In the genomic region with DNA sequence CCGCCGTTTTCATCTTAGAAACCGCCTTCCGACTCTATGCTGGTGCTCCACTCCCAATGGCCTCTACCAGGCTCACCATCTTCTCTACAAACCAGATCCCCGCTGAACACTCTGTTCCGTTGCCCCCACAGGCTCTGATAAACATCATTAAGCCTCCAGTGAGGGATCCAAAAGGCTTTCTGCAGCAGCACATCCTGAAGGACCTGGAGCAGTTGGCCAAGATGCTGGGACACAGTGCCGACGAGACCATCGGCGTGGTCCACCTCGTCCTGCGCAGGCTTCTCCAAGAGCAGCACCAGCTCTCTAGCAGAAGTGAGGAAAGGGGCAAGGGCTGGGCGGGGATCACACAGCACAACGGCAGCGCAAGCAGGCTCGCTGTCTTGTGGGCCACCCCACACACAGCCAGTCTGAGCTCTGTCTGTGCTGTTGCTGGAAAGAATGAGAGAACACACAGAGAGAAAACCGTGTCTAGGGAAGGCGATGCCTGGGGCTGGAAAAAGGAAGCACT, we compare ENCODE assay signal across 16 cellular contexts. TPM values are rescaled to one million over a fixed set of nuclear protein-coding genes. Genes with fewer than 3 reads are reported as not detected.
DNase-seq lines count a peak whose midpoint lies in the region; ATAC-seq, FAIRE-seq and TF ChIP-seq lines count a peak whose summit lies in the region.
"Had no signal": no experiment of that assay in that cellular context is flagged by ENCODE, and none has a peak within 500 bp of the region (broad histone marks: within the 10 kb centered on the region; RNA-seq: fewer than 3 reads in every experiment).

No MANE protein-coding gene starts in this region.

- no peaks in the 10 kb centered on the region for H3K79me2 ChIP-seq in astrocyte (ENCODE audit: insufficient read depth, low read length)

- H3K9me3 Mint-ChIP-seq in activated T-cell treated with anti-CD3 and anti-CD28 coated beads, Interleukin-2, amount 50 U/mL, for 24 hours, result no peaks in the 10 kb centered on the region
- no peaks in the 10 kb centered on the region for H3K9me3 Mint-ChIP-seq in astrocyte (ENCODE audit: unreplicated experiment)
- no peaks in the 10 kb centered on the region for H3K9me3 Mint-ChIP-seq in progenitor cell of endocrine pancreas (ENCODE audit: low read depth)

- peak overlapping the region; percentile 46 for H3K27ac Mint-ChIP-seq in activated T-cell treated with anti-CD3 and anti-CD28 coated beads, Interleukin-2, amount 50 U/mL, for 24 hours
- H3K27ac Mint-ChIP-seq in astrocyte (ENCODE audit: unreplicated experiment), result peak overlapping the region; percentile 64
- peak overlapping the region; percentile 15 for H3K27ac Mint-ChIP-seq in progenitor cell of endocrine pancreas

- no peaks in the 10 kb centered on the region for H3K27me3 Mint-ChIP-seq in activated T-cell treated with anti-CD3 and anti-CD28 coated beads, Interleukin-2, amount 50 U/mL, for 24 hours
- H3K27me3 Mint-ChIP-seq in astrocyte (ENCODE audit: low read depth, unreplicated experiment) (no peaks in the 10 kb centered on the region), progenitor cell of endocrine pancreas (no peaks in the 10 kb centered on the region)

- H3K4me1 Mint-ChIP-seq in activated T-cell treated with anti-CD3 and anti-CD28 coated beads, Interleukin-2, amount 50 U/mL, for 24 hours (ENCODE audit: low read depth), result no peaks in the 10 kb centered on the region
- H3K4me1 Mint-ChIP-seq in astrocyte (ENCODE audit: low read depth, unreplicated experiment) (no peaks in the 10 kb centered on the region), progenitor cell of endocrine pancreas (ENCODE audit: low read depth) (no peaks in the 10 kb centered on the region)

- FAIRE-seq in astrocyte (lab: Jason Lieb, UNC), result no peak

- H3K27ac ChIP-seq in astrocyte (ENCODE audit: low read depth, low read length), result no peak overlapping the region
- H3K27ac ChIP-seq: Peyer's patch had no signal

- no peak for ATAC-seq in HG02852 (IDR thresholded peaks at IDR 0.05; ENCODE audit: unreplicated experiment)

- no peaks in the 10 kb centered on the region for H3K9me3 ChIP-seq in astrocyte (ENCODE audit: insufficient read depth, low read depth, low read length)
- H3K9me3 ChIP-seq: Peyer's patch had no signal

- H2AFZ ChIP-seq in astrocyte (ENCODE audit: low read depth, low read length), result no peak overlapping the region

- peak; percentile 26 for DNase-seq in activated T-cell treated with anti-CD3 and anti-CD28 coated beads, Interleukin-2, amount 50 U/mL, for 24 hours
- DNase-seq in activated T-cell treated with anti-CD3 and anti-CD28 coated beads for 4 hours (no peak), D341Med (ENCODE audit: low spot score) (peak; percentile 22), astrocyte (ENCODE audit: low read depth) (no peak), progenitor cell of endocrine pancreas (ENCODE audit: low spot score, unreplicated experiment) (no peak), midbrain (lab: John Stamatoyannopoulos, UW) (no peak)
- DNase-seq: AML-193, GF-D8, HCEC 1CT, MV-4-11, NCI-H1417 treated with DMSO at 0.1 percent for 48 hours, NCI-H2029, NCI-H2171 treated with DMSO at 0.1 percent for 48 hours, NCI-H82 had no signal

- H3K27me3 ChIP-seq in astrocyte (ENCODE audit: insufficient read depth, low read length), result no peaks in the 10 kb centered on the region
- H3K27me3 ChIP-seq: Peyer's patch had no signal

- peaks cover 22% of the 10 kb centered on the region for H3K36me3 ChIP-seq in astrocyte (ENCODE audit: insufficient read depth, low read length)

- no peaks in the 10 kb centered on the region for H4K20me1 ChIP-seq in astrocyte (ENCODE audit: insufficient read depth, low read length)

- no peak overlapping the region for H3K9ac ChIP-seq in astrocyte (ENCODE audit: low read length)

- no peak overlapping the region for H3K4me3 Mint-ChIP-seq in activated T-cell treated with anti-CD3 and anti-CD28 coated beads, Interleukin-2, amount 50 U/mL, for 24 hours
- H3K4me3 Mint-ChIP-seq in astrocyte (ENCODE audit: unreplicated experiment) (no peak overlapping the region), progenitor cell of endocrine pancreas (ENCODE audit: low read depth) (no peak overlapping the region)

- no peaks in the 10 kb centered on the region for H3K4me1 ChIP-seq in astrocyte (ENCODE audit: insufficient read depth, low read length)
- H3K4me1 ChIP-seq: Peyer's patch had no signal

- H3K4me2 ChIP-seq in astrocyte (ENCODE audit: low read length), result no peak overlapping the region

- no peak for TF ChIP-seq CTCF in astrocyte (IDR thresholded peaks at IDR 0.05; ENCODE audit: insufficient read depth, low read depth, low read length)
- no peak for TF ChIP-seq CTCF in progenitor cell of endocrine pancreas (IDR thresholded peaks at IDR 0.05; ENCODE audit: unreplicated experiment)

- H3K36me3 Mint-ChIP-seq in activated T-cell treated with anti-CD3 and anti-CD28 coated beads, Interleukin-2, amount 50 U/mL, for 24 hours (ENCODE audit: low read depth), result peaks cover 100% of the 10 kb centered on the region
- H3K36me3 Mint-ChIP-seq in astrocyte (ENCODE audit: low read depth, unreplicated experiment), result peaks cover 41% of the 10 kb centered on the region
- peaks cover 23% of the 10 kb centered on the region for H3K36me3 Mint-ChIP-seq in progenitor cell of endocrine pancreas (ENCODE audit: insufficient read depth)

- H3K4me3 ChIP-seq in astrocyte (ENCODE audit: insufficient read depth, low read depth, low read length), result no peak overlapping the region
- H3K4me3 ChIP-seq: Peyer's patch had no signal

RNA-seq across cellular contexts. Expression of gene ENDOV, which starts 33.5 kb away (rescaled TPM):
- 20.7 and 30.8 TPM in 2 replicates for total RNA-seq in astrocyte
- total RNA-seq in progenitor cell of endocrine pancreas, result 36.1 and 41.8 TPM in 2 replicates

Comparison
In these comparisons a context has a peak if more than half of its experiments do, and no peak if none do; other contexts are left out.
1. DNase-seq: peak in activated T-cell treated with anti-CD3 and anti-CD28 coated beads, Interleukin-2, amount 50 U/mL, for 24 hours (single experiment) and D341Med (single experiment); none in activated T-cell treated with anti-CD3 and anti-CD28 coated beads for 4 hours (single experiment), astrocyte (single experiment), progenitor cell of endocrine pancreas (single experiment) and midbrain (single experiment).
2. Peak in every context shown above with its lines, with median percentiles within 50 percentile points of each other: H3K27ac Mint-ChIP-seq.